In the genomic region with DNA sequence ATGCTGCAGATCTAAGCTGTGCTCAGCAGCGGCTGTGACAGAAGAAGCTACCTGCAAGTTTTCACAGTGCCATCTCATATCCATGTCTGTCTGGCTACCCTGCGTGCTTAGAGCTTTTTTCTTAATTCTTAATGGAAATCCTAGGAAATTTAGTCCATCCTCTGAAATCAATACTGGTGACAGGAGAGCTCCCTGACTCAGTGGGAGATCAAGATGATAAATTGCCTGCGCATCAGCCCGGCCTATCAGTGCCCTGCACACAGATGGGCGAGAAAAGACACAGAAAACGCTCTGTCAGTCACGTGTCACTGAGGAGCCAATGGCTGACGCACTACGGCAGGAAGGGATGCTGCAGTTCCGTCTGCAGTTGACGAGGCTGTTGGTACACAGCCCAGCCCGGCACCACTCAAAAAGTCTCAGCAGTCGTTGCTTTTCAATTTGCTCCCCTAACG, we compare ENCODE assay signal across 1 cellular context.
TF ChIP-seq lines count a peak whose summit lies in the region.

No MANE protein-coding gene starts in this region.

TF ChIP-seq in H1, 55 proteins besides CTCF, POLR2A, EP300 and RAD21 (continued from another document):
- TF ChIP-seq, protein P1, sequence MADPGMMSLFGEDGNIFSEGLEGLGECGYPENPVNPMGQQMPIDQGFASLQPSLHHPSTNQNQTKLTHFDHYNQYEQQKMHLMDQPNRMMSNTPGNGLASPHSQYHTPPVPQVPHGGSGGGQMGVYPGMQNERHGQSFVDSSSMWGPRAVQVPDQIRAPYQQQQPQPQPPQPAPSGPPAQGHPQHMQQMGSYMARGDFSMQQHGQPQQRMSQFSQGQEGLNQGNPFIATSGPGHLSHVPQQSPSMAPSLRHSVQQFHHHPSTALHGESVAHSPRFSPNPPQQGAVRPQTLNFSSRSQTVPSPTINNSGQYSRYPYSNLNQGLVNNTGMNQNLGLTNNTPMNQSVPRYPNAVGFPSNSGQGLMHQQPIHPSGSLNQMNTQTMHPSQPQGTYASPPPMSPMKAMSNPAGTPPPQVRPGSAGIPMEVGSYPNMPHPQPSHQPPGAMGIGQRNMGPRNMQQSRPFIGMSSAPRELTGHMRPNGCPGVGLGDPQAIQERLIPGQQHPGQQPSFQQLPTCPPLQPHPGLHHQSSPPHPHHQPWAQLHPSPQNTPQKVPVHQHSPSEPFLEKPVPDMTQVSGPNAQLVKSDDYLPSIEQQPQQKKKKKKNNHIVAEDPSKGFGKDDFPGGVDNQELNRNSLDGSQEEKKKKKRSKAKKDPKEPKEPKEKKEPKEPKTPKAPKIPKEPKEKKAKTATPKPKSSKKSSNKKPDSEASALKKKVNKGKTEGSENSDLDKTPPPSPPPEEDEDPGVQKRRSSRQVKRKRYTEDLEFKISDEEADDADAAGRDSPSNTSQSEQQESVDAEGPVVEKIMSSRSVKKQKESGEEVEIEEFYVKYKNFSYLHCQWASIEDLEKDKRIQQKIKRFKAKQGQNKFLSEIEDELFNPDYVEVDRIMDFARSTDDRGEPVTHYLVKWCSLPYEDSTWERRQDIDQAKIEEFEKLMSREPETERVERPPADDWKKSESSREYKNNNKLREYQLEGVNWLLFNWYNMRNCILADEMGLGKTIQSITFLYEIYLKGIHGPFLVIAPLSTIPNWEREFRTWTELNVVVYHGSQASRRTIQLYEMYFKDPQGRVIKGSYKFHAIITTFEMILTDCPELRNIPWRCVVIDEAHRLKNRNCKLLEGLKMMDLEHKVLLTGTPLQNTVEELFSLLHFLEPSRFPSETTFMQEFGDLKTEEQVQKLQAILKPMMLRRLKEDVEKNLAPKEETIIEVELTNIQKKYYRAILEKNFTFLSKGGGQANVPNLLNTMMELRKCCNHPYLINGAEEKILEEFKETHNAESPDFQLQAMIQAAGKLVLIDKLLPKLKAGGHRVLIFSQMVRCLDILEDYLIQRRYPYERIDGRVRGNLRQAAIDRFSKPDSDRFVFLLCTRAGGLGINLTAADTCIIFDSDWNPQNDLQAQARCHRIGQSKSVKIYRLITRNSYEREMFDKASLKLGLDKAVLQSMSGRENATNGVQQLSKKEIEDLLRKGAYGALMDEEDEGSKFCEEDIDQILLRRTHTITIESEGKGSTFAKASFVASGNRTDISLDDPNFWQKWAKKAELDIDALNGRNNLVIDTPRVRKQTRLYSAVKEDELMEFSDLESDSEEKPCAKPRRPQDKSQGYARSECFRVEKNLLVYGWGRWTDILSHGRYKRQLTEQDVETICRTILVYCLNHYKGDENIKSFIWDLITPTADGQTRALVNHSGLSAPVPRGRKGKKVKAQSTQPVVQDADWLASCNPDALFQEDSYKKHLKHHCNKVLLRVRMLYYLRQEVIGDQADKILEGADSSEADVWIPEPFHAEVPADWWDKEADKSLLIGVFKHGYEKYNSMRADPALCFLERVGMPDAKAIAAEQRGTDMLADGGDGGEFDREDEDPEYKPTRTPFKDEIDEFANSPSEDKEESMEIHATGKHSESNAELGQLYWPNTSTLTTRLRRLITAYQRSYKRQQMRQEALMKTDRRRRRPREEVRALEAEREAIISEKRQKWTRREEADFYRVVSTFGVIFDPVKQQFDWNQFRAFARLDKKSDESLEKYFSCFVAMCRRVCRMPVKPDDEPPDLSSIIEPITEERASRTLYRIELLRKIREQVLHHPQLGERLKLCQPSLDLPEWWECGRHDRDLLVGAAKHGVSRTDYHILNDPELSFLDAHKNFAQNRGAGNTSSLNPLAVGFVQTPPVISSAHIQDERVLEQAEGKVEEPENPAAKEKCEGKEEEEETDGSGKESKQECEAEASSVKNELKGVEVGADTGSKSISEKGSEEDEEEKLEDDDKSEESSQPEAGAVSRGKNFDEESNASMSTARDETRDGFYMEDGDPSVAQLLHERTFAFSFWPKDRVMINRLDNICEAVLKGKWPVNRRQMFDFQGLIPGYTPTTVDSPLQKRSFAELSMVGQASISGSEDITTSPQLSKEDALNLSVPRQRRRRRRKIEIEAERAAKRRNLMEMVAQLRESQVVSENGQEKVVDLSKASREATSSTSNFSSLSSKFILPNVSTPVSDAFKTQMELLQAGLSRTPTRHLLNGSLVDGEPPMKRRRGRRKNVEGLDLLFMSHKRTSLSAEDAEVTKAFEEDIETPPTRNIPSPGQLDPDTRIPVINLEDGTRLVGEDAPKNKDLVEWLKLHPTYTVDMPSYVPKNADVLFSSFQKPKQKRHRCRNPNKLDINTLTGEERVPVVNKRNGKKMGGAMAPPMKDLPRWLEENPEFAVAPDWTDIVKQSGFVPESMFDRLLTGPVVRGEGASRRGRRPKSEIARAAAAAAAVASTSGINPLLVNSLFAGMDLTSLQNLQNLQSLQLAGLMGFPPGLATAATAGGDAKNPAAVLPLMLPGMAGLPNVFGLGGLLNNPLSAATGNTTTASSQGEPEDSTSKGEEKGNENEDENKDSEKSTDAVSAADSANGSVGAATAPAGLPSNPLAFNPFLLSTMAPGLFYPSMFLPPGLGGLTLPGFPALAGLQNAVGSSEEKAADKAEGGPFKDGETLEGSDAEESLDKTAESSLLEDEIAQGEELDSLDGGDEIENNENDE (IDR thresholded peaks at IDR 0.05; ENCODE audit: insufficient replicate concordance, low read length), result no peak
- TF ChIP-seq BCL11A (IDR thresholded peaks at IDR 0.05; ENCODE audit: low read depth in 2 of 2, low read length in 2 of 2) (no peak), CBX8 (IDR thresholded peaks at IDR 0.05; ENCODE audit: borderline replicate concordance, low read depth, low read length) (no peak), CREB1 (IDR thresholded peaks at IDR 0.05) (0 out of 2 replicates have a peak, but pooled peaks have one; percentile 10), EZH2 (IDR thresholded peaks at IDR 0.05; ENCODE audit: low read depth, low read length, severe bottlenecking) (no peak), GABPA (IDR thresholded peaks at IDR 0.05; ENCODE audit: borderline replicate concordance, insufficient read depth, low read length) (no peak), SP1 (IDR thresholded peaks at IDR 0.05; ENCODE audit: low read depth, low read length) (0 out of 2 replicates have a peak, but pooled peaks have one; percentile 26), SIN3A (conservative IDR thresholded peaks at IDR 0.05 in 1 of 2, IDR thresholded peaks at IDR 0.05 in 1 of 2; ENCODE audit: low read depth in 1 of 2, low read length in 2 of 2) (no peak)
- TF ChIP-seq, protein P2, sequence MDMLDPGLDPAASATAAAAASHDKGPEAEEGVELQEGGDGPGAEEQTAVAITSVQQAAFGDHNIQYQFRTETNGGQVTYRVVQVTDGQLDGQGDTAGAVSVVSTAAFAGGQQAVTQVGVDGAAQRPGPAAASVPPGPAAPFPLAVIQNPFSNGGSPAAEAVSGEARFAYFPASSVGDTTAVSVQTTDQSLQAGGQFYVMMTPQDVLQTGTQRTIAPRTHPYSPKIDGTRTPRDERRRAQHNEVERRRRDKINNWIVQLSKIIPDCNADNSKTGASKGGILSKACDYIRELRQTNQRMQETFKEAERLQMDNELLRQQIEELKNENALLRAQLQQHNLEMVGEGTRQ (IDR thresholded peaks at IDR 0.05; ENCODE audit: low read length), result peak; percentile 89
